ENCODE assay signal across 1 cellular context in the genomic region with DNA sequence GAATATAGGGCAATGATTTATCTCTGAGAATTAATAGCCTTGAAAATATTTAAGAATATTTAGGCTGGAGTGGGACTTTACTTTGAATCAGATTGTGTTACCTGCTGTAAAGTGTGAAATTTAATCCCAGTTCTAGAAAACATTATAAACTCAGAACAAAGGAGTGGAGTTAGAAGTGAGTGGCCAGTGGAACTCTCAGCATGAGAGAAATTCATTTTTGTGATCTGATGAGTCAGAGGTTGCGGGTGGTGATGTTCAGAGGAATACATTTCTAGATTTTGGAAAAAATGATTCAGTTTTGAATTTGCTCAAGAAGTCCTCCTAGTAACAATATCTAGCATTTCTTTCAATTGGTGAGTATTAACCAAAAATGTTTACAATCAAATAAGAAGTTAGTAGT.
TF ChIP-seq lines count a peak whose summit lies in the region.

No MANE protein-coding gene starts in this region.

TF ChIP-seq in SK-N-SH treated with all-trans-retinoic acid at 6 μM for 48 hours, 23 proteins besides CTCF, POLR2A, EP300 and RAD21 (continued from another document):
- TF ChIP-seq, protein P1, sequence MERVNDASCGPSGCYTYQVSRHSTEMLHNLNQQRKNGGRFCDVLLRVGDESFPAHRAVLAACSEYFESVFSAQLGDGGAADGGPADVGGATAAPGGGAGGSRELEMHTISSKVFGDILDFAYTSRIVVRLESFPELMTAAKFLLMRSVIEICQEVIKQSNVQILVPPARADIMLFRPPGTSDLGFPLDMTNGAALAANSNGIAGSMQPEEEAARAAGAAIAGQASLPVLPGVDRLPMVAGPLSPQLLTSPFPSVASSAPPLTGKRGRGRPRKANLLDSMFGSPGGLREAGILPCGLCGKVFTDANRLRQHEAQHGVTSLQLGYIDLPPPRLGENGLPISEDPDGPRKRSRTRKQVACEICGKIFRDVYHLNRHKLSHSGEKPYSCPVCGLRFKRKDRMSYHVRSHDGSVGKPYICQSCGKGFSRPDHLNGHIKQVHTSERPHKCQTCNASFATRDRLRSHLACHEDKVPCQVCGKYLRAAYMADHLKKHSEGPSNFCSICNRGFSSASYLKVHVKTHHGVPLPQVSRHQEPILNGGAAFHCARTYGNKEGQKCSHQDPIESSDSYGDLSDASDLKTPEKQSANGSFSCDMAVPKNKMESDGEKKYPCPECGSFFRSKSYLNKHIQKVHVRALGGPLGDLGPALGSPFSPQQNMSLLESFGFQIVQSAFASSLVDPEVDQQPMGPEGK (CRISPR knock-in tag; IDR thresholded peaks at IDR 0.05; ENCODE audit: borderline replicate concordance): no peak
- TF ChIP-seq, protein P2, sequence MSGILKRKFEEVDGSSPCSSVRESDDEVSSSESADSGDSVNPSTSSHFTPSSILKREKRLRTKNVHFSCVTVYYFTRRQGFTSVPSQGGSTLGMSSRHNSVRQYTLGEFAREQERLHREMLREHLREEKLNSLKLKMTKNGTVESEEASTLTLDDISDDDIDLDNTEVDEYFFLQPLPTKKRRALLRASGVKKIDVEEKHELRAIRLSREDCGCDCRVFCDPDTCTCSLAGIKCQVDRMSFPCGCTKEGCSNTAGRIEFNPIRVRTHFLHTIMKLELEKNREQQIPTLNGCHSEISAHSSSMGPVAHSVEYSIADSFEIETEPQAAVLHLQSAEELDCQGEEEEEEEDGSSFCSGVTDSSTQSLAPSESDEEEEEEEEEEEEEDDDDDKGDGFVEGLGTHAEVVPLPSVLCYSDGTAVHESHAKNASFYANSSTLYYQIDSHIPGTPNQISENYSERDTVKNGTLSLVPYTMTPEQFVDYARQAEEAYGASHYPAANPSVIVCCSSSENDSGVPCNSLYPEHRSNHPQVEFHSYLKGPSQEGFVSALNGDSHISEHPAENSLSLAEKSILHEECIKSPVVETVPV (CRISPR knock-in tag; IDR thresholded peaks at IDR 0.05): no peak
- TF ChIP-seq, protein P3, sequence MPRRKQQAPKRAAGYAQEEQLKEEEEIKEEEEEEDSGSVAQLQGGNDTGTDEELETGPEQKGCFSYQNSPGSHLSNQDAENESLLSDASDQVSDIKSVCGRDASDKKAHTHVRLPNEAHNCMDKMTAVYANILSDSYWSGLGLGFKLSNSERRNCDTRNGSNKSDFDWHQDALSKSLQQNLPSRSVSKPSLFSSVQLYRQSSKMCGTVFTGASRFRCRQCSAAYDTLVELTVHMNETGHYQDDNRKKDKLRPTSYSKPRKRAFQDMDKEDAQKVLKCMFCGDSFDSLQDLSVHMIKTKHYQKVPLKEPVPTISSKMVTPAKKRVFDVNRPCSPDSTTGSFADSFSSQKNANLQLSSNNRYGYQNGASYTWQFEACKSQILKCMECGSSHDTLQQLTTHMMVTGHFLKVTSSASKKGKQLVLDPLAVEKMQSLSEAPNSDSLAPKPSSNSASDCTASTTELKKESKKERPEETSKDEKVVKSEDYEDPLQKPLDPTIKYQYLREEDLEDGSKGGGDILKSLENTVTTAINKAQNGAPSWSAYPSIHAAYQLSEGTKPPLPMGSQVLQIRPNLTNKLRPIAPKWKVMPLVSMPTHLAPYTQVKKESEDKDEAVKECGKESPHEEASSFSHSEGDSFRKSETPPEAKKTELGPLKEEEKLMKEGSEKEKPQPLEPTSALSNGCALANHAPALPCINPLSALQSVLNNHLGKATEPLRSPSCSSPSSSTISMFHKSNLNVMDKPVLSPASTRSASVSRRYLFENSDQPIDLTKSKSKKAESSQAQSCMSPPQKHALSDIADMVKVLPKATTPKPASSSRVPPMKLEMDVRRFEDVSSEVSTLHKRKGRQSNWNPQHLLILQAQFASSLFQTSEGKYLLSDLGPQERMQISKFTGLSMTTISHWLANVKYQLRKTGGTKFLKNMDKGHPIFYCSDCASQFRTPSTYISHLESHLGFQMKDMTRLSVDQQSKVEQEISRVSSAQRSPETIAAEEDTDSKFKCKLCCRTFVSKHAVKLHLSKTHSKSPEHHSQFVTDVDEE (CRISPR knock-in tag; IDR thresholded peaks at IDR 0.05): no peak
- TF ChIP-seq ISL1 (CRISPR knock-in tag; IDR thresholded peaks at IDR 0.05) (no peak), OSR1 (CRISPR knock-in tag; IDR thresholded peaks at IDR 0.05) (no peak), ZFP30 (CRISPR knock-in tag; IDR thresholded peaks at IDR 0.05) (no peak), ARNTL (CRISPR knock-in tag; IDR thresholded peaks at IDR 0.05; ENCODE audit: borderline replicate concordance, low read depth) (no peak)
- TF ChIP-seq, protein P4, sequence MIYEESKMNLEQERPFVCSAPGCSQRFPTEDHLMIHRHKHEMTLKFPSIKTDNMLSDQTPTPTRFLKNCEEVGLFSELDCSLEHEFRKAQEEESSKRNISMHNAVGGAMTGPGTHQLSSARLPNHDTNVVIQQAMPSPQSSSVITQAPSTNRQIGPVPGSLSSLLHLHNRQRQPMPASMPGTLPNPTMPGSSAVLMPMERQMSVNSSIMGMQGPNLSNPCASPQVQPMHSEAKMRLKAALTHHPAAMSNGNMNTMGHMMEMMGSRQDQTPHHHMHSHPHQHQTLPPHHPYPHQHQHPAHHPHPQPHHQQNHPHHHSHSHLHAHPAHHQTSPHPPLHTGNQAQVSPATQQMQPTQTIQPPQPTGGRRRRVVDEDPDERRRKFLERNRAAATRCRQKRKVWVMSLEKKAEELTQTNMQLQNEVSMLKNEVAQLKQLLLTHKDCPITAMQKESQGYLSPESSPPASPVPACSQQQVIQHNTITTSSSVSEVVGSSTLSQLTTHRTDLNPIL (CRISPR knock-in tag; IDR thresholded peaks at IDR 0.05; ENCODE audit: low read depth): no peak
